10 cellular contexts compared by ENCODE assay signal in the genomic region with DNA sequence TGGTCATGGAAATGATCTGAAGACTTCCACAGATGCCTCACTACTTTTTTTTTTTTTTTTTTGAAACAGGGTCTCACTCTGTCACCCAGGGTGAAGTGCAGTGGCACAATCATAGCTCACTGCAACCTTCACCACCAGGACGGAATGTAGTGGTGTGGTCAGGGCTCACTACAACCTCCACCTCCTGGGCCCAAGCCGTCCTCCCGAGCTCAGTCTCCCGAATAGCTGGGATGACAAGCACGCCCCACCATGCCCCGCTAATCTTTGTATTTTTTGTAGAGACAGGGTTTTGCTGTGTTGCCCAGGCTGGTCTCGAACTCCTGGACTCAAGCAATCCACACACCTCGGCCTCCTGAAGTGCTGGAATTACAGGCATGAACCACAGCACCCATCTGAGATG. TPM values are rescaled to one million over a fixed set of nuclear protein-coding genes. Genes with fewer than 3 reads are reported as not detected.
DNase-seq lines count a peak whose midpoint lies in the region; TF ChIP-seq lines count a peak whose summit lies in the region.
"Not testable (repeated sequence)": the region's sequence is repeated elsewhere in the genome, so short reads cannot be mapped to it uniquely, and the experiment has no call there.
"Had no signal": no experiment of that assay in that cellular context is flagged by ENCODE, and none has a peak within 500 bp of the region (broad histone marks: within the 10 kb centered on the region; RNA-seq: fewer than 3 reads in every experiment).

No MANE protein-coding gene starts in this region.

- TF ChIP-seq CTCF in AG09309 (IDR thresholded peaks at IDR 0.05; ENCODE audit: control insufficient read depth, insufficient read depth, low read depth, low read length, missing control alignments); NB4 (IDR thresholded peaks at IDR 0.05; ENCODE audit: low read depth, low read length); breast epithelium (IDR thresholded peaks at IDR 0.05); fibroblast of villous mesenchyme (IDR thresholded peaks at IDR 0.05; ENCODE audit: insufficient read depth, low read depth, low read length): not testable (repeated sequence)

- not testable (repeated sequence) for H3K36me3 ChIP-seq in breast epithelium
- H3K36me3 ChIP-seq in muscle layer of duodenum (ENCODE audit: control insufficient read depth in 1 of 2, insufficient read depth in 2 of 2, low read length in 2 of 2) (peaks cover 9 to 31% of the 10 kb centered on the region in 2 donors), stomach smooth muscle (ENCODE audit: control insufficient read depth in 2 of 2, insufficient read depth in 2 of 2, low read length in 2 of 2) (peaks cover 7 to 11% of the 10 kb centered on the region in 2 donors)

- peak overlapping the region; percentile 63 for H3K4me3 ChIP-seq in AG09309 (ENCODE audit: control insufficient read depth, low read depth, low read length)
- peak overlapping the region; percentile 98 for H3K4me3 ChIP-seq in NB4 (ENCODE audit: low read depth, low read length)
- peak overlapping the region; percentile 88 to 91 (median 89) for H3K4me3 ChIP-seq in breast epithelium
- peak overlapping the region; percentile 94 for H3K4me3 ChIP-seq in fibroblast of villous mesenchyme (ENCODE audit: low read depth, low read length)
- H3K4me3 ChIP-seq in muscle layer of duodenum (ENCODE audit: low read depth in 1 of 2, low read length in 2 of 2): peak overlapping the region; percentile 97 to 99
- peak overlapping the region; percentile 84 to 99 for H3K4me3 ChIP-seq in stomach smooth muscle (ENCODE audit: low read length in 2 of 2)

- H3K9ac ChIP-seq in stomach smooth muscle (ENCODE audit: low read length in 2 of 2): peak overlapping the region; percentile 97 to 99

- H3K27ac ChIP-seq in breast epithelium: peak overlapping the region; percentile 98 to 99
- H3K27ac ChIP-seq in muscle layer of duodenum (ENCODE audit: low read length): peak overlapping the region; percentile 100
- peak overlapping the region; percentile 99 for H3K27ac ChIP-seq in stomach smooth muscle (ENCODE audit: low read length)

- not testable (repeated sequence) for H3K27me3 ChIP-seq in breast epithelium; muscle layer of duodenum (ENCODE audit: low read depth, low read length); stomach smooth muscle (ENCODE audit: control insufficient read depth in 1 of 2, insufficient read depth in 2 of 2, low read length in 2 of 2)

- H3K9me3 ChIP-seq in breast epithelium; muscle layer of duodenum (ENCODE audit: control insufficient read depth in 1 of 2, low read length in 2 of 2); stomach smooth muscle (ENCODE audit: control insufficient read depth in 2 of 2, low read length in 2 of 2): not testable (repeated sequence)

- not testable (repeated sequence) for TF ChIP-seq POLR2A in NB4 (IDR thresholded peaks at IDR 0.05; ENCODE audit: extremely low read depth, insufficient read length); breast epithelium (IDR thresholded peaks at IDR 0.05)

- H3K4me1 ChIP-seq in breast epithelium (peaks cover 20 to 60% of the 10 kb centered on the region in 2 donors), muscle layer of duodenum (ENCODE audit: control insufficient read depth in 1 of 2, insufficient read depth in 2 of 2, low read length in 2 of 2) (peaks cover 40 to 52% of the 10 kb centered on the region in 2 donors), stomach smooth muscle (ENCODE audit: control insufficient read depth, insufficient read depth, low read length) (peaks cover 85% of the 10 kb centered on the region)

- DNase-seq in AG09309 (ENCODE audit: low read depth); NB4 (ENCODE audit: low read depth); breast epithelium (ENCODE audit: low spot score in 2 of 2); fibroblast of villous mesenchyme (ENCODE audit: low read depth): not testable (repeated sequence)

- intact Hi-C loops in breast epithelium (cut with DNase I; ENCODE audit: low total_unique reads): not testable (repeated sequence)

RNA-seq across cellular contexts. Expression of gene TNFRSF1A, which starts 3.3 kb away (rescaled TPM):
- 100 to 1,000 TPM; 232 to 256 (median 238) TPM for total RNA-seq in breast epithelium
- 125 and 174 TPM in 2 replicates for total RNA-seq in fibroblast of villous mesenchyme
- total RNA-seq: activated B cell treated with CpG ODN at 0.5 μM for 24 hours had no signal

RNA-seq across cellular contexts. Expression of gene PLEKHG6, which starts 28.1 kb away (rescaled TPM):
- total RNA-seq in breast epithelium (10 to 100 TPM; 11.9 to 43.6 (median 42.4) TPM), fibroblast of villous mesenchyme (under 0.01 TPM in 1 of 2 replicates, not detected in the other)
- total RNA-seq: activated B cell treated with CpG ODN at 0.5 μM for 24 hours; activated CD8-positive, alpha-beta memory T cell treated with anti-CD3 and anti-CD28 coated beads, Interleukin-2, amount 10 ng/mL, durations not matched to agents 7 days and 5 days; naive thymus-derived CD8-positive, alpha-beta T cell had no signal

RNA-seq across cellular contexts. Expression of gene SCNN1A, which starts 36.8 kb away (rescaled TPM):
- total RNA-seq in breast epithelium (100 to 1,000 TPM in 1 of 3 donors, 10 to 100 TPM in 1, 1 to 10 TPM in 1; 1.3 to 175 (median 93.7) TPM), fibroblast of villous mesenchyme (under 0.01 and 0.32 TPM in 2 replicates)
- total RNA-seq: activated B cell treated with CpG ODN at 0.5 μM for 24 hours, cerebellum had no signal

RNA-seq across cellular contexts. Expression of gene LTBR, which starts 45.4 kb away (rescaled TPM):
- total RNA-seq in breast epithelium (100 to 1,000 TPM in 2 of 3 donors, 10 to 100 TPM in 1; 90.1 to 115 (median 108) TPM), fibroblast of villous mesenchyme (61.3 and 69.6 TPM in 2 replicates)

Comparison
In these comparisons a context has a peak if more than half of its experiments do, and no peak if none do; other contexts are left out.
1. RNA of gene PLEKHG6, which starts 28.1 kb away (total RNA-seq): 11.9 to 43.6 TPM in breast epithelium; under 0.01 TPM in fibroblast of villous mesenchyme; every median in the first group is over 10 times any median in the second.
2. Peak in every context shown above with its lines, with median percentiles within 50 percentile points of each other: H3K4me3 ChIP-seq and H3K27ac ChIP-seq.